8 cellular contexts compared by ENCODE assay signal in genomic region chr3:58299839-58300516, GRCh38. TPM values are rescaled to one million over a fixed set of nuclear protein-coding genes. Genes with fewer than 3 reads are reported as not detected.
DNase-seq lines count a peak whose midpoint lies in the region; ATAC-seq, FAIRE-seq and TF ChIP-seq lines count a peak whose summit lies in the region.

No MANE protein-coding gene starts in this region.

- WGBS in GM12878 (ENCODE audit: insufficient coverage, insufficient replicate concordance, low lambda C conversion rate, missing lambda C conversion rate) = 13% methylated on average over 8 of the region's 8 CpGs

- CTCF ChIA-PET in GM12878 (lab: Yijun Ruan, JAX) = interaction anchor here (0.6 to 15.5 kb wide), 24 partner anchors 8 to 778 kb away, joined by 3 to 503 read pairs (median 4); partner anchors contain the start of genes DNASE1L3 and FLNB

- H3K4me2 ChIP-seq in GM12878 (ENCODE audit: control insufficient read depth, insufficient read depth) = no peak overlapping the region

- no peak overlapping the region for H3K4me3 ChIP-seq in H7 (ENCODE audit: insufficient read depth, low read depth, low read length)
- H3K4me3 ChIP-seq in GM12878 = no peak overlapping the region
- no peak overlapping the region for H3K4me3 ChIP-seq in lower lobe of right lung

- SMC1A ChIA-PET in GM12878 (lab: Charles Lee; ENCODE audit: uncharacterized antibody, unreplicated experiment) = interaction anchor here (0.8 to 6.6 kb wide), 14 partner anchors 13 to 127 kb away, joined by 3 to 127 read pairs (median 4); no protein-coding TSS in a partner anchor

- in situ Hi-C loops in GM12878 (cut with MboI) = loop anchor here (5.0 kb wide), 1 partner anchor 113 kb away; no protein-coding TSS in a partner anchor

- DNase-seq in AG08395 (ENCODE audit: low spot score) (peak; percentile 46), H7 (peak; percentile 44), GM12878 (ENCODE audit: low read depth, low spot score) (no peak), lower lobe of right lung (no peak), SK-N-DZ (ENCODE audit: low spot score) (no peak)
- no peak for DNase-seq in activated T-cell treated with anti-CD3 and anti-CD28 coated beads, Interleukin-2, amount 50 U/mL, for 48 hours

- FAIRE-seq in GM12878 (lab: Jason Lieb, UNC) = no peak

- H2AFZ ChIP-seq in GM12878 (ENCODE audit: control insufficient read depth, low read depth, low read length) = no peak overlapping the region

- no peak for TF ChIP-seq POLR2A in GM12878 (IDR thresholded peaks at IDR 0.05; ENCODE audit: low read depth, low read length)

- POLR2A ChIA-PET in GM12878 (lab: Charles Lee) = interaction anchor here (0.6 to 1.8 kb wide), 3 partner anchors 109 to 114 kb away, joined by 3 to 7 read pairs (median 5); no protein-coding TSS in a partner anchor

- peak; percentile 59 for ATAC-seq in GM12878
- no peak for ATAC-seq in lower lobe of right lung
- ATAC-seq in GM21360 (IDR thresholded peaks at IDR 0.05; ENCODE audit: unreplicated experiment) = no peak
- ATAC-seq in HG03139 (IDR thresholded peaks at IDR 0.05; ENCODE audit: unreplicated experiment) = no peak

- no peak overlapping the region for H3K27ac ChIP-seq in GM12878 (ENCODE audit: control insufficient read depth, insufficient read depth)
- no peak overlapping the region for H3K27ac ChIP-seq in lower lobe of right lung

- H3K36me3 ChIP-seq in H7 (replicated peaks; ENCODE audit: control insufficient read depth, insufficient read depth, low read length) (no peaks in the 10 kb centered on the region), GM12878 (ENCODE audit: control insufficient read depth in 2 of 2, insufficient read depth in 2 of 2, low read length in 1 of 2) (no peaks in the 10 kb centered on the region), lower lobe of right lung (no peaks in the 10 kb centered on the region)

- no TSS peak for BruUV-seq in GM12878 (replicated peaks; lab: Mats Ljungman, UMichigan)

- RAD21 ChIA-PET in GM12878 (lab: Charles Lee; ENCODE audit: unreplicated experiment) = interaction anchor here (0.7 to 6.3 kb wide), 13 partner anchors 8 to 215 kb away, joined by 3 to 106 read pairs (median 4); partner anchors contain the start of gene ABHD6

- TF ChIP-seq EP300 in GM12878 (IDR thresholded peaks at IDR 0.05; ENCODE audit: borderline replicate concordance in 1 of 2, control insufficient read depth in 1 of 2, low read depth in 2 of 2, low read length in 2 of 2) = no peak

- H3K79me2 ChIP-seq in GM12878 (ENCODE audit: control insufficient read depth, insufficient read depth, low read length) = no peaks in the 10 kb centered on the region

- TF ChIP-seq CTCF in GM12878 (IDR thresholded peaks at IDR 0.05 in 2 of 3, conservative IDR thresholded peaks at IDR 0.05 in 1 of 3; ENCODE audit: control insufficient read depth in 2 of 3, extremely low read depth in 1 of 3, insufficient read depth in 1 of 3, low read depth in 3 of 3, low read length in 3 of 3) (peak; percentile 48 to 59 (median 51); a peak in 5 of 6 replicates), lower lobe of right lung (IDR thresholded peaks at IDR 0.05) (peak; percentile 51)

- H4K20me1 ChIP-seq in GM12878 (ENCODE audit: control insufficient read depth, insufficient read depth) = no peaks in the 10 kb centered on the region

- TF ChIP-seq RAD21 in GM12878 (IDR thresholded peaks at IDR 0.05; ENCODE audit: insufficient read depth, low read depth, low read length) = peak; percentile 74

- intact Hi-C loops in GM12878 (cut with micrococcal nuclease; ENCODE audit: unreplicated experiment) (loop anchor here (1.0 to 10.0 kb wide), 3 partner anchors 63 to 295 kb away; partner anchors contain the start of genes ABHD6 and FLNB), lower lobe of right lung (cut with DNase I) (no loop called here)

- no peaks in the 10 kb centered on the region for H3K4me1 ChIP-seq in GM12878 (ENCODE audit: control insufficient read depth, insufficient read depth, low read length)
- H3K4me1 ChIP-seq in lower lobe of right lung = no peaks in the 10 kb centered on the region

- H3K27me3 ChIP-seq in H7 (ENCODE audit: control insufficient read depth, insufficient read depth, low read length) (no peaks in the 10 kb centered on the region; the same call in 1 of the 2 replicates), GM12878 (replicated peaks in 1 of 2; ENCODE audit: control insufficient read depth in 2 of 2, insufficient read depth in 2 of 2, low read length in 1 of 2) (no peaks in the 10 kb centered on the region; a peak in 1 of 4 replicates), lower lobe of right lung (ENCODE audit: low read depth) (peaks cover 4% of the 10 kb centered on the region)

- H3K9ac ChIP-seq in GM12878 (ENCODE audit: control insufficient read depth, insufficient read depth, low read length) = no peak overlapping the region

- no peaks in the 10 kb centered on the region; the same call in 2 of the 3 replicates for H3K9me3 ChIP-seq in GM12878 (replicated peaks; ENCODE audit: control insufficient read depth, insufficient read depth, low read length)
- no peaks in the 10 kb centered on the region for H3K9me3 ChIP-seq in lower lobe of right lung

TF ChIP-seq in GM12878, 131 proteins besides CTCF, POLR2A, EP300 and RAD21:
- no peak for TF ChIP-seq PML (IDR thresholded peaks at IDR 0.05; ENCODE audit: low read length)
- peak; percentile 82 for TF ChIP-seq SMC3 (IDR thresholded peaks at IDR 0.05; ENCODE audit: borderline replicate concordance, low read length)
TF ChIP-seq in GM12878: peak in this region for 1.

RNA-seq across cellular contexts. Expression of gene RPP14, which starts 6.1 kb away (rescaled TPM):
- 13.0 and 22.0 TPM in 2 replicates for total RNA-seq in H7 (2014; rRNA removed; shearing (Covaris generic))
- 19.5 and 21.7 TPM in 2 replicates for total RNA-seq in GM12878 (2013; cell fraction: nucleolus; rRNA removed)
- total RNA-seq in GM12878 (2014; rRNA removed) (9.3 and 12.6 TPM in 2 replicates), GM12878 (2014; rRNA removed; fragmentation: Illumina TruSeq; extraction: Trizol) (16.8 and 17.2 TPM in 2 replicates), GM12878 (2021) (12.2 and 14.5 TPM in 2 replicates), lower lobe of right lung (11.4 TPM)
- 6.3 TPM for polyA plus RNA-seq in GM12878 (2011; ENCODE audit: low read depth)
- polyA plus RNA-seq in GM12878 (2011; rRNA removed) (21.2 and 23.5 TPM in 2 replicates), GM12878 (2014; fragmentation: Illumina TruSeq; extraction: Trizol) (11.7 and 15.1 TPM in 2 replicates), GM12878 (2014; fragmentation: Nextera tagmentation; extraction: Ambion mirVana) (10 to 100 TPM in 1 of 2 experiments, 1 to 10 TPM in 1; 9.1 to 16.3 TPM), GM12878 (2014; rRNA removed) (12.4 and 14.9 TPM in 2 replicates), GM12878 (2016; fragmentation: Nextera tagmentation; extraction: Ambion mirVana) (10 to 100 TPM; 13.1 to 14.0 TPM)
- polyA plus RNA-seq in GM12878 (2011; cell fraction: cytosol; rRNA removed) = 9.1 and 10.4 TPM in 2 replicates
- 5.2 and 8.3 TPM in 2 replicates for polyA plus RNA-seq in GM12878 (2011; cell fraction: nucleus; rRNA removed)
- 7.3 and 9.0 TPM in 2 replicates for polyA plus RNA-seq in GM12878 (2012)
- 11.8 and 19.0 TPM in 2 replicates for polyA minus RNA-seq in GM12878 (2011; rRNA and poly(A)+ RNA removed)
- polyA minus RNA-seq in GM12878 (2011; cell fraction: cytosol; rRNA and poly(A)+ RNA removed) = 4.7 and 5.5 TPM in 2 replicates
- polyA minus RNA-seq in GM12878 (2011; cell fraction: nucleus; rRNA and poly(A)+ RNA removed) = 4.7 and 8.8 TPM in 2 replicates
- polyA plus RNA-seq in SK-N-DZ (2014; cell fraction: cytosol; rRNA removed) = 13.4 and 15.2 TPM in 2 replicates
- 8.3 and 11.4 TPM in 2 replicates for polyA plus RNA-seq in SK-N-DZ (2014; cell fraction: nucleus; rRNA removed)

RNA-seq across cellular contexts. Expression of gene HTD2, which starts 6.3 kb away (rescaled TPM):
- 12.3 and 18.2 TPM in 2 replicates for total RNA-seq in H7 (2014; rRNA removed; shearing (Covaris generic))
- total RNA-seq in GM12878 (2013; cell fraction: nucleolus; rRNA removed) = 6.4 and 9.0 TPM in 2 replicates
- total RNA-seq in GM12878 (2014; rRNA removed) (5.8 and 6.8 TPM in 2 replicates), GM12878 (2014; rRNA removed; fragmentation: Illumina TruSeq; extraction: Trizol) (5.0 and 5.9 TPM in 2 replicates), GM12878 (2021) (7.1 and 7.2 TPM in 2 replicates), lower lobe of right lung (8.7 TPM)
- polyA plus RNA-seq in GM12878 (2011; ENCODE audit: low read depth) = 3.9 TPM
- polyA plus RNA-seq in GM12878 (2011; rRNA removed) (10.5 and 11.7 TPM in 2 replicates), GM12878 (2014; fragmentation: Illumina TruSeq; extraction: Trizol) (6.0 and 7.7 TPM in 2 replicates), GM12878 (2014; fragmentation: Nextera tagmentation; extraction: Ambion mirVana) (10 to 100 TPM; 13.5 to 15.9 TPM), GM12878 (2014; rRNA removed) (5.1 and 8.5 TPM in 2 replicates), GM12878 (2016; fragmentation: Nextera tagmentation; extraction: Ambion mirVana) (10 to 100 TPM; 24.1 to 24.7 TPM)
- polyA plus RNA-seq in GM12878 (2011; cell fraction: cytosol; rRNA removed) = 5.0 and 8.9 TPM in 2 replicates
- 2.7 and 3.3 TPM in 2 replicates for polyA plus RNA-seq in GM12878 (2011; cell fraction: nucleus; rRNA removed)
- 3.7 and 4.2 TPM in 2 replicates for polyA plus RNA-seq in GM12878 (2012)
- 5.4 and 6.1 TPM in 2 replicates for polyA minus RNA-seq in GM12878 (2011; rRNA and poly(A)+ RNA removed)
- polyA minus RNA-seq in GM12878 (2011; cell fraction: cytosol; rRNA and poly(A)+ RNA removed) = 2.7 and 3.1 TPM in 2 replicates
- polyA minus RNA-seq in GM12878 (2011; cell fraction: nucleus; rRNA and poly(A)+ RNA removed) = 0.77 and 0.97 TPM in 2 replicates
- polyA plus RNA-seq in SK-N-DZ (2014; cell fraction: cytosol; rRNA removed) = 20.5 and 22.1 TPM in 2 replicates
- polyA plus RNA-seq in SK-N-DZ (2014; cell fraction: nucleus; rRNA removed) = 6.5 and 11.0 TPM in 2 replicates

RNA-seq across cellular contexts. Expression of gene PXK, which starts 32.7 kb away (rescaled TPM):
- total RNA-seq in H7 (2014; rRNA removed; shearing (Covaris generic)) = 12.9 and 14.0 TPM in 2 replicates
- 59.0 and 63.0 TPM in 2 replicates for total RNA-seq in GM12878 (2013; cell fraction: nucleolus; rRNA removed)
- total RNA-seq in GM12878 (2014; rRNA removed) (26.5 and 27.2 TPM in 2 replicates), GM12878 (2014; rRNA removed; fragmentation: Illumina TruSeq; extraction: Trizol) (29.3 and 30.3 TPM in 2 replicates), GM12878 (2021) (25.8 and 27.9 TPM in 2 replicates), lower lobe of right lung (23.7 TPM)
- 13.2 TPM for polyA plus RNA-seq in GM12878 (2011; ENCODE audit: low read depth)
- polyA plus RNA-seq in GM12878 (2011; rRNA removed) (18.9 and 19.1 TPM in 2 replicates), GM12878 (2014; fragmentation: Illumina TruSeq; extraction: Trizol) (34.6 and 38.0 TPM in 2 replicates), GM12878 (2014; fragmentation: Nextera tagmentation; extraction: Ambion mirVana) (10 to 100 TPM in 1 of 2 experiments, 1 to 10 TPM in 1; 8.4 to 10.5 TPM), GM12878 (2014; rRNA removed) (25.7 and 27.3 TPM in 2 replicates), GM12878 (2016; fragmentation: Nextera tagmentation; extraction: Ambion mirVana) (10 to 100 TPM; 30.4 to 34.0 TPM)
- polyA plus RNA-seq in GM12878 (2011; cell fraction: cytosol; rRNA removed) = 15.0 and 17.2 TPM in 2 replicates
- 20.8 and 23.5 TPM in 2 replicates for polyA plus RNA-seq in GM12878 (2011; cell fraction: nucleus; rRNA removed)
- polyA plus RNA-seq in GM12878 (2012) = 9.9 and 13.8 TPM in 2 replicates
- polyA minus RNA-seq in GM12878 (2011; rRNA and poly(A)+ RNA removed) = 16.3 and 20.0 TPM in 2 replicates
- polyA minus RNA-seq in GM12878 (2011; cell fraction: cytosol; rRNA and poly(A)+ RNA removed) = 6.9 and 10.7 TPM in 2 replicates
- 13.2 and 18.1 TPM in 2 replicates for polyA minus RNA-seq in GM12878 (2011; cell fraction: nucleus; rRNA and poly(A)+ RNA removed)
- 6.4 and 7.3 TPM in 2 replicates for polyA plus RNA-seq in SK-N-DZ (2014; cell fraction: cytosol; rRNA removed)
- polyA plus RNA-seq in SK-N-DZ (2014; cell fraction: nucleus; rRNA removed) = 7.2 and 9.6 TPM in 2 replicates

Comparison
In these comparisons a context has a peak if more than half of its experiments do, and no peak if none do; other contexts are left out.
1. DNase-seq: peak in AG08395 (single experiment) and H7 (single experiment); none in GM12878 (single experiment), lower lobe of right lung (single experiment), activated T-cell treated with anti-CD3 and anti-CD28 coated beads, Interleukin-2, amount 50 U/mL, for 48 hours (0 of 2) and SK-N-DZ (single experiment).